In genomic region chr4:3308691-3309090, GRCh38 we compare ENCODE assay signal across 16 cellular contexts. TPM values are rescaled to one million over a fixed set of nuclear protein-coding genes. Genes with fewer than 3 reads are reported as not detected.
A peak's percentile ranks its signal among the peaks of the same experiment; 100 is the strongest.
DNase-seq lines count a peak whose midpoint lies in the region; ATAC-seq and TF ChIP-seq lines count a peak whose summit lies in the region.
"Had no signal": no experiment of that assay in that cellular context is flagged by ENCODE, and none has a peak within 500 bp of the region (broad histone marks: within the 10 kb centered on the region; RNA-seq: fewer than 3 reads in every experiment).

No MANE protein-coding gene starts in this region.

- no peaks in the 10 kb centered on the region for H3K9me3 Mint-ChIP-seq in stimulated activated naive B cell treated with anti-CD40 and anti-IgM and Interleukin-4, amounts not matched to agents 10 μg/mL and 1 μg/mL and 100 μg/mL, for 72 hours
- H3K9me3 Mint-ChIP-seq: effector memory CD8-positive, alpha-beta T cell; naive B cell had no signal

- no peak overlapping the region for H3K4me3 ChIP-seq in psoas muscle
- H3K4me3 ChIP-seq: K562 had no signal

- H3K27me3 ChIP-seq in psoas muscle (ENCODE audit: insufficient read depth in 3 of 3, low read length in 2 of 3): no peaks in the 10 kb centered on the region

- intact Hi-C loops in psoas muscle (cut with DNase I): no loop called here

- TF ChIP-seq CTCF in psoas muscle (IDR thresholded peaks at IDR 0.05): no peak

- no peak for ATAC-seq in stimulated activated naive B cell treated with anti-CD40 and anti-IgM and Interleukin-4, amounts not matched to agents 10 μg/mL and 1 μg/mL and 100 μg/mL, for 72 hours (replicated peaks)
- ATAC-seq in psoas muscle (no peak), HG03342 (IDR thresholded peaks at IDR 0.05; ENCODE audit: unreplicated experiment) (no peak)
- ATAC-seq: activated CD4-positive, alpha-beta T cell treated with anti-CD3 and anti-CD28 coated beads for 36 hours; effector memory CD8-positive, alpha-beta T cell; K562; T-helper 17 cell had no signal

- H3K9me3 ChIP-seq in psoas muscle: no peaks in the 10 kb centered on the region

- H3K27ac Mint-ChIP-seq in stimulated activated naive B cell treated with anti-CD40 and anti-IgM and Interleukin-4, amounts not matched to agents 10 μg/mL and 1 μg/mL and 100 μg/mL, for 72 hours: peak overlapping the region; percentile 31
- H3K27ac Mint-ChIP-seq: activated CD4-positive, alpha-beta T cell treated with anti-CD3 and anti-CD28 coated beads for 36 hours; effector memory CD8-positive, alpha-beta T cell; T-helper 17 cell had no signal

- H3K36me3 ChIP-seq in psoas muscle (ENCODE audit: insufficient read depth in 1 of 2, low read depth in 1 of 2): no peaks in the 10 kb centered on the region

- H3K36me3 Mint-ChIP-seq in stimulated activated naive B cell treated with anti-CD40 and anti-IgM and Interleukin-4, amounts not matched to agents 10 μg/mL and 1 μg/mL and 100 μg/mL, for 72 hours: no peaks in the 10 kb centered on the region
- H3K36me3 Mint-ChIP-seq: naive B cell had no signal

- no peak overlapping the region for H3K4me3 Mint-ChIP-seq in stimulated activated naive B cell treated with anti-CD40 and anti-IgM and Interleukin-4, amounts not matched to agents 10 μg/mL and 1 μg/mL and 100 μg/mL, for 72 hours
- H3K4me3 Mint-ChIP-seq: activated CD4-positive, alpha-beta T cell treated with anti-CD3 and anti-CD28 coated beads for 36 hours; effector memory CD8-positive, alpha-beta T cell; naive B cell; T-helper 17 cell had no signal

- peaks cover 35% of the 10 kb centered on the region for H3K4me1 ChIP-seq in psoas muscle

- peaks cover 5% of the 10 kb centered on the region in 2 donors for H3K27me3 Mint-ChIP-seq in stimulated activated naive B cell treated with anti-CD40 and anti-IgM and Interleukin-4, amounts not matched to agents 10 μg/mL and 1 μg/mL and 100 μg/mL, for 72 hours
- H3K27me3 Mint-ChIP-seq: activated CD4-positive, alpha-beta T cell treated with anti-CD3 and anti-CD28 coated beads for 36 hours; T-helper 17 cell had no signal

- no peak overlapping the region for H3K27ac ChIP-seq in caudate nucleus (ENCODE audit: low read depth, low read length)
- H3K27ac ChIP-seq in psoas muscle: no peak overlapping the region

- peaks cover 15 to 17% of the 10 kb centered on the region in 2 donors for H3K4me1 Mint-ChIP-seq in stimulated activated naive B cell treated with anti-CD40 and anti-IgM and Interleukin-4, amounts not matched to agents 10 μg/mL and 1 μg/mL and 100 μg/mL, for 72 hours

- peak; percentile 38 for DNase-seq in activated effector memory CD4-positive, alpha-beta T cell treated with anti-CD3 and anti-CD28 coated beads, Interleukin-2, amount 50 U/mL, for 16 hours
- DNase-seq in activated effector memory CD4-positive, alpha-beta T cell treated with Interleukin-2 at 50 U/mL for 16 hours: no peak
- DNase-seq in NCI-H146 treated with DMSO at 0.1 percent for 48 hours (lab: John Stamatoyannopoulos, UW; ENCODE audit: unreplicated experiment): peak; percentile 17
- DNase-seq in islet precursor cell: peak; percentile 32
- DNase-seq in stimulated activated naive B cell treated with anti-CD40 and anti-IgM and Interleukin-4, amounts not matched to agents 10 μg/mL and 1 μg/mL and 100 μg/mL, for 72 hours: no peak
- no peak for DNase-seq in caudate nucleus (lab: John Stamatoyannopoulos, UW)
- DNase-seq in psoas muscle: no peak
- DNase-seq: activated CD4-positive, alpha-beta T cell treated with anti-CD3 and anti-CD28 coated beads for 36 hours; central memory CD4-positive, alpha-beta T cell; effector memory CD8-positive, alpha-beta T cell; naive B cell; NCI-H1048; SIG-M5 had no signal

- 78 to 83% (median 82%) methylated on average over 14 of the region's 14 CpGs for whole genome bisulfite sequencing in psoas muscle, 3 donors

RNA-seq across cellular contexts. Expression of gene RGS12, which starts 15.9 kb away (rescaled TPM):
- 10 to 100 TPM; 13.9 to 29.0 (median 17.8) TPM for total RNA-seq in psoas muscle
- 10 to 100 TPM in 2 of 3 donors, 1 to 10 TPM in 1; 7.5 to 20.1 (median 15.6) TPM for polyA plus RNA-seq in psoas muscle

RNA-seq across cellular contexts. Expression of gene MSANTD1, which starts 59.7 kb away (rescaled TPM):
- total RNA-seq in psoas muscle: under 1 TPM; 0.25 to 0.94 (median 0.70) TPM
- under 1 TPM; 0.11 to 0.34 (median 0.27) TPM for polyA plus RNA-seq in psoas muscle
- polyA plus RNA-seq: K562 had no signal

Comparison
In these comparisons a context has a peak if more than half of its experiments do, and no peak if none do; other contexts are left out.
1. DNase-seq: peak in activated effector memory CD4-positive, alpha-beta T cell treated with anti-CD3 and anti-CD28 coated beads, Interleukin-2, amount 50 U/mL, for 16 hours (single experiment), NCI-H146 treated with DMSO at 0.1 percent for 48 hours (single experiment) and islet precursor cell (single experiment); none in activated effector memory CD4-positive, alpha-beta T cell treated with Interleukin-2 at 50 U/mL for 16 hours (single experiment), stimulated activated naive B cell treated with anti-CD40 and anti-IgM and Interleukin-4, amounts not matched to agents 10 μg/mL and 1 μg/mL and 100 μg/mL, for 72 hours (single experiment), caudate nucleus (0 of 61) and psoas muscle (0 of 2).